Comparison of ENCODE assay signal across 8 cellular contexts in genomic region chr20:63434599-63435378, GRCh38. TPM values are rescaled to one million over a fixed set of nuclear protein-coding genes. Genes with fewer than 3 reads are reported as not detected.
DNase-seq lines count a peak whose midpoint lies in the region; ATAC-seq and TF ChIP-seq lines count a peak whose summit lies in the region.

No MANE protein-coding gene starts in this region.

- H3K4me3 Mint-ChIP-seq in Calu3 (ENCODE audit: low read depth, unreplicated experiment) = no peak overlapping the region
- H3K4me3 Mint-ChIP-seq in activated T-helper 17 cell treated with anti-CD3 and anti-CD28 coated beads, Interleukin-2, amount 50 U/mL, for 72 hours = peak overlapping the region; percentile 60
- H3K4me3 Mint-ChIP-seq in osteocyte (ENCODE audit: unreplicated experiment) = no peak overlapping the region

- DNase-seq in Calu3 (peak; percentile 81), HuH-7 (ENCODE audit: low spot score) (peak; percentile 99), RWPE2 (ENCODE audit: low spot score) (peak; percentile 88), foreskin fibroblast (peak; percentile 52 to 82), osteocyte (ENCODE audit: extremely low spot score, unreplicated experiment) (no peak), tibial nerve (ENCODE audit: low spot score in 2 of 2) (peak; percentile 16 to 36)

- BruUV-seq in Calu3 (replicated peaks; lab: Mats Ljungman, UMichigan) = no TSS peak

- H3K36me3 ChIP-seq in RWPE2 (ENCODE audit: low read depth) (no peaks in the 10 kb centered on the region), tibial nerve (no peaks in the 10 kb centered on the region)

- intact Hi-C loops in Calu3 (cut with micrococcal nuclease; ENCODE audit: unreplicated experiment) = no loop called here

- TF ChIP-seq POLR2A in tibial nerve (IDR thresholded peaks at IDR 0.05) = no peak

- H3K4me1 Mint-ChIP-seq in Calu3 (ENCODE audit: low read depth, unreplicated experiment) = peaks cover 6% of the 10 kb centered on the region
- peaks cover 12% of the 10 kb centered on the region for H3K4me1 Mint-ChIP-seq in activated T-helper 17 cell treated with anti-CD3 and anti-CD28 coated beads, Interleukin-2, amount 50 U/mL, for 72 hours
- no peaks in the 10 kb centered on the region for H3K4me1 Mint-ChIP-seq in osteocyte (ENCODE audit: unreplicated experiment)

- H3K9me3 Mint-ChIP-seq in Calu3 (ENCODE audit: low read depth, unreplicated experiment) (no peaks in the 10 kb centered on the region), osteocyte (ENCODE audit: unreplicated experiment) (no peaks in the 10 kb centered on the region)
- no peaks in the 10 kb centered on the region for H3K9me3 Mint-ChIP-seq in activated T-helper 17 cell treated with anti-CD3 and anti-CD28 coated beads, Interleukin-2, amount 50 U/mL, for 72 hours

- peak; percentile 98 for TF ChIP-seq CTCF in Calu3 (IDR thresholded peaks at IDR 0.05; ENCODE audit: unreplicated experiment)
- peak; percentile 98 for TF ChIP-seq CTCF in RWPE2 (IDR thresholded peaks at IDR 0.05; ENCODE audit: poor library complexity, severe bottlenecking)
- peak; percentile 61 for TF ChIP-seq CTCF in foreskin fibroblast (IDR thresholded peaks at IDR 0.05; ENCODE audit: low read depth, low read length)
- TF ChIP-seq CTCF in osteocyte (IDR thresholded peaks at IDR 0.05) = peak; percentile 60
- TF ChIP-seq CTCF in tibial nerve (IDR thresholded peaks at IDR 0.05) = peak; percentile 35 to 65 (median 55)

- H3K4me3 ChIP-seq in RWPE2 (ENCODE audit: severe bottlenecking) (no peak overlapping the region), foreskin fibroblast (ENCODE audit: low read depth in 1 of 2, low read length in 2 of 2) (no peak overlapping the region), tibial nerve (no peak overlapping the region)

- H3K36me3 Mint-ChIP-seq in Calu3 (ENCODE audit: insufficient read depth, unreplicated experiment) = peaks cover 9% of the 10 kb centered on the region
- H3K36me3 Mint-ChIP-seq in activated T-helper 17 cell treated with anti-CD3 and anti-CD28 coated beads, Interleukin-2, amount 50 U/mL, for 72 hours (ENCODE audit: low read depth) = no peaks in the 10 kb centered on the region
- no peaks in the 10 kb centered on the region for H3K36me3 Mint-ChIP-seq in osteocyte (ENCODE audit: unreplicated experiment)

- H3K27ac ChIP-seq in RWPE2 (ENCODE audit: poor library complexity, severe bottlenecking) (no peak overlapping the region), tibial nerve (no peak overlapping the region)

- no peaks in the 10 kb centered on the region for H3K27me3 ChIP-seq in RWPE2 (ENCODE audit: insufficient read depth, poor library complexity, severe bottlenecking)
- peaks cover 0 to 40% of the 10 kb centered on the region in 2 donors for H3K27me3 ChIP-seq in tibial nerve

- no peak overlapping the region for H3K27ac Mint-ChIP-seq in Calu3 (ENCODE audit: unreplicated experiment)
- H3K27ac Mint-ChIP-seq in activated T-helper 17 cell treated with anti-CD3 and anti-CD28 coated beads, Interleukin-2, amount 50 U/mL, for 72 hours = peak overlapping the region; percentile 56
- H3K27ac Mint-ChIP-seq in osteocyte (ENCODE audit: unreplicated experiment) = no peak overlapping the region

- H3K27me3 Mint-ChIP-seq in Calu3 (ENCODE audit: unreplicated experiment) (peaks cover 78% of the 10 kb centered on the region), osteocyte (ENCODE audit: unreplicated experiment) (no peaks in the 10 kb centered on the region)
- no peaks in the 10 kb centered on the region for H3K27me3 Mint-ChIP-seq in activated T-helper 17 cell treated with anti-CD3 and anti-CD28 coated beads, Interleukin-2, amount 50 U/mL, for 72 hours

- H3K9me3 ChIP-seq in RWPE2 (ENCODE audit: severe bottlenecking) (no peaks in the 10 kb centered on the region), tibial nerve (no peaks in the 10 kb centered on the region)

- CTCF ChIA-PET in Calu3 (lab: Charles Lee) = no interaction called here

- ATAC-seq in RWPE2 (ENCODE audit: low read depth) = peak; percentile 10; the same call in 1 of the 3 replicates
- peak; percentile 82 for ATAC-seq in activated T-helper 17 cell treated with anti-CD3 and anti-CD28 coated beads, Interleukin-2, amount 50 U/mL, for 72 hours (replicated peaks)
- ATAC-seq in GM21717 (IDR thresholded peaks at IDR 0.05; ENCODE audit: unreplicated experiment) = no peak

- H3K4me1 ChIP-seq in RWPE2 (ENCODE audit: insufficient read depth, poor library complexity, severe bottlenecking) = no peaks in the 10 kb centered on the region
- H3K4me1 ChIP-seq in tibial nerve = no peaks in the 10 kb centered on the region

- 41% methylated on average over 33 of the region's 33 CpGs for WGBS in tibial nerve, 2 donors

- no peak for TF ChIP-seq EP300 in tibial nerve (IDR thresholded peaks at IDR 0.05)

RNA-seq across cellular contexts. Expression of gene KCNQ2, which starts 37.7 kb away (rescaled TPM):
- total RNA-seq in Calu3 (2022) (0.07 and 0.38 TPM in 2 replicates), osteocyte (not detected in 2 replicates), tibial nerve (not detected)
- total RNA-seq in activated T-helper 17 cell treated with anti-CD3 and anti-CD28 coated beads, Interleukin-2, amount 50 U/mL, for 72 hours = under 1 TPM in 1 of 2 donors, not detected in 1; 0.66 TPM
